In genomic region chr20:47502801-47503239, GRCh38 we compare ENCODE assay signal across 8 cellular contexts. TPM values are rescaled to one million over a fixed set of nuclear protein-coding genes. Genes with fewer than 3 reads are reported as not detected.
DNase-seq lines count a peak whose midpoint lies in the region; ATAC-seq, FAIRE-seq and TF ChIP-seq lines count a peak whose summit lies in the region.

No MANE protein-coding gene starts in this region.

- WGBS in K562 (ENCODE audit: insufficient coverage, low coverage, missing lambda C conversion rate): 1% methylated on average over 11 of the region's 11 CpGs

- TF ChIP-seq POLR2A in K562 (conservative IDR thresholded peaks at IDR 0.05): no peak

- peak overlapping the region; percentile 82 for H3K27ac ChIP-seq in K562 (ENCODE audit: extremely low read depth, low read depth, low read length)

- POLR2A ChIA-PET in K562 (lab: Yijun Ruan, JAX): interaction anchor here (0.5 to 4.2 kb wide), 10 partner anchors 10 to 1694 kb away, joined by 3 to 43 read pairs (median 4); no protein-coding TSS in a partner anchor

- H3K9me1 ChIP-seq in K562 (ENCODE audit: control insufficient read depth, insufficient read depth, low read length): no peaks in the 10 kb centered on the region

- peaks cover 6 to 8% of the 10 kb centered on the region in 2 experiments; a peak in 3 of 5 replicates for H3K4me1 ChIP-seq in K562 (replicated peaks in 1 of 2; ENCODE audit: control insufficient read depth in 2 of 2, insufficient read depth in 2 of 2, low read length in 2 of 2)

- peaks cover 54% of the 10 kb centered on the region for H3K4me1 Mint-ChIP-seq in stimulated activated effector memory CD8-positive, alpha-beta T cell treated with anti-CD3 and anti-CD28 coated beads, Interleukin-12 subunit alpha, Interleukin-12 subunit beta, amount 100 ng/mL, for 72 hours

- in situ Hi-C loops in ACHN (cut with HindIII; ENCODE audit: low pct_ligation_motif_present, low pct_unique_long_range_greater_than_20kb, low sequenced_read_pairs) (no loop called here), K562 (cut with MboI) (loop anchor here (10.0 kb wide), 1 partner anchor 122 kb away; no protein-coding TSS in a partner anchor)

- no TSS peak for BruUV-seq in K562 (replicated peaks; lab: Mats Ljungman, UMichigan)

- H3K36me3 Mint-ChIP-seq in stimulated activated effector memory CD8-positive, alpha-beta T cell treated with anti-CD3 and anti-CD28 coated beads, Interleukin-12 subunit alpha, Interleukin-12 subunit beta, amount 100 ng/mL, for 72 hours: peaks cover 58% of the 10 kb centered on the region

- ATAC-seq in K562: peak; percentile 8
- peak; percentile 53 for ATAC-seq in stimulated activated effector memory CD8-positive, alpha-beta T cell treated with anti-CD3 and anti-CD28 coated beads, Interleukin-12 subunit alpha, Interleukin-12 subunit beta, amount 100 ng/mL, for 72 hours
- no peak for ATAC-seq in HG02840 (IDR thresholded peaks at IDR 0.05; ENCODE audit: low FRiP score, unreplicated experiment)

- no peaks in the 10 kb centered on the region for H3K27me3 ChIP-seq in K562 (ENCODE audit: control insufficient read depth in 2 of 2, insufficient read depth in 2 of 2, low read length in 2 of 2)

- intact Hi-C loops in K562 (cut with micrococcal nuclease): loop anchor here (2.0 to 5.0 kb wide), 2 partner anchors 72 to 119 kb away; no protein-coding TSS in a partner anchor

- no peaks in the 10 kb centered on the region for H3K9me3 Mint-ChIP-seq in stimulated activated effector memory CD8-positive, alpha-beta T cell treated with anti-CD3 and anti-CD28 coated beads, Interleukin-12 subunit alpha, Interleukin-12 subunit beta, amount 100 ng/mL, for 72 hours

- peak overlapping the region; percentile 91 to 98 for H3K9ac ChIP-seq in K562 (ENCODE audit: insufficient read depth in 1 of 2, low read depth in 2 of 2, low read length in 2 of 2)

- CTCF ChIA-PET in K562 (lab: Yijun Ruan, JAX; ENCODE audit: low intra/inter-chr PET ratio): no interaction called here

- DNase-seq in ACHN (peak; percentile 26), GM12865 (ENCODE audit: low read depth) (peak; percentile 74), NOMO-1 (lab: John Stamatoyannopoulos, UW; ENCODE audit: unreplicated experiment in 2 of 2) (peak; percentile 78 to 95), K562 (ENCODE audit: extremely low read depth in 1 of 4, low spot score in 3 of 4) (peak in 2 of 4 experiments; percentile 35 to 37), iris pigment epithelial cell (ENCODE audit: low read depth) (peak; percentile 45), D721Med (ENCODE audit: insufficient read length, low spot score) (no peak)
- DNase-seq in stimulated activated effector memory CD8-positive, alpha-beta T cell treated with anti-CD3 and anti-CD28 coated beads, Interleukin-12 subunit alpha, Interleukin-12 subunit beta, amount 100 ng/mL, for 72 hours (ENCODE audit: low spot score in 2 of 2): no peak

- 0 out of 4 replicates have a peak, but pooled peaks of 1 of the 2 experiments have one; percentile 6 for TF ChIP-seq RAD21 in K562 (CRISPR knock-in tag; conservative IDR thresholded peaks at IDR 0.05 in 1 of 2, IDR thresholded peaks at IDR 0.05 in 1 of 2)

- H4K20me1 ChIP-seq in K562 (replicated peaks; ENCODE audit: control insufficient read depth, insufficient read depth, low read length): no peaks in the 10 kb centered on the region; the same call in 1 of the 2 replicates

- H3K36me3 ChIP-seq in K562 (ENCODE audit: control insufficient read depth, insufficient read depth, low read length): no peaks in the 10 kb centered on the region

- peaks cover 70% of the 10 kb centered on the region for H3K79me2 ChIP-seq in K562 (ENCODE audit: control insufficient read depth, insufficient read depth, low read length)

- H3K4me3 Mint-ChIP-seq in stimulated activated effector memory CD8-positive, alpha-beta T cell treated with anti-CD3 and anti-CD28 coated beads, Interleukin-12 subunit alpha, Interleukin-12 subunit beta, amount 100 ng/mL, for 72 hours: peak overlapping the region; percentile 96

- FAIRE-seq in K562 (lab: Jason Lieb, UNC): peak; percentile 15
- FAIRE-seq in D721Med (lab: Jason Lieb, UNC): no peak

- H3K4me3 ChIP-seq in GM12865 (ENCODE audit: low read depth, low read length) (peak overlapping the region; percentile 89), K562 (peak overlapping the region; percentile 98)

- peak overlapping the region; percentile 88 for H3K4me2 ChIP-seq in K562 (ENCODE audit: insufficient read depth, low read length)

- TF ChIP-seq CTCF in GM12865 (IDR thresholded peaks at IDR 0.05; ENCODE audit: insufficient read depth, low read depth, low read length, missing control alignments) (no peak), K562 (IDR thresholded peaks at IDR 0.05 in 2 of 3, conservative IDR thresholded peaks at IDR 0.05 in 1 of 3; ENCODE audit: insufficient read depth in 2 of 3, low read depth in 1 of 3, low read length in 3 of 3) (no peak), D721Med (IDR thresholded peaks at IDR 0.05; ENCODE audit: insufficient read depth, missing control alignments) (no peak)

- peak overlapping the region; percentile 85; the same call in 1 of the 2 replicates for H2AFZ ChIP-seq in K562 (ENCODE audit: low read depth, low read length)

- peak overlapping the region; percentile 98 for H3K27ac Mint-ChIP-seq in stimulated activated effector memory CD8-positive, alpha-beta T cell treated with anti-CD3 and anti-CD28 coated beads, Interleukin-12 subunit alpha, Interleukin-12 subunit beta, amount 100 ng/mL, for 72 hours

- TF ChIP-seq EP300 in K562 (IDR thresholded peaks at IDR 0.05; ENCODE audit: low read length): no peak

- no peaks in the 10 kb centered on the region for H3K9me3 ChIP-seq in K562 (replicated peaks; ENCODE audit: control insufficient read depth, insufficient read depth, low read depth, low read length)

TF ChIP-seq in K562, 482 proteins besides CTCF, POLR2A, EP300 and RAD21 (continues in another document):
- TF ChIP-seq BHLHE40 (IDR thresholded peaks at IDR 0.05; ENCODE audit: low read length): no peak
- TF ChIP-seq BACH1 (tag; IDR thresholded peaks at IDR 0.05): no peak
- peak; percentile 80 for TF ChIP-seq EWSR1 (IDR thresholded peaks at IDR 0.05; ENCODE audit: borderline replicate concordance, low read depth, partially characterized antibody)
- no peak for TF ChIP-seq MAFG (tag; conservative IDR thresholded peaks at IDR 0.05)
- peak in 1 of 2 experiments; percentile 35; a peak in 1 of 4 replicates for TF ChIP-seq HDAC1 (IDR thresholded peaks at IDR 0.05)
- TF ChIP-seq, protein P1, sequence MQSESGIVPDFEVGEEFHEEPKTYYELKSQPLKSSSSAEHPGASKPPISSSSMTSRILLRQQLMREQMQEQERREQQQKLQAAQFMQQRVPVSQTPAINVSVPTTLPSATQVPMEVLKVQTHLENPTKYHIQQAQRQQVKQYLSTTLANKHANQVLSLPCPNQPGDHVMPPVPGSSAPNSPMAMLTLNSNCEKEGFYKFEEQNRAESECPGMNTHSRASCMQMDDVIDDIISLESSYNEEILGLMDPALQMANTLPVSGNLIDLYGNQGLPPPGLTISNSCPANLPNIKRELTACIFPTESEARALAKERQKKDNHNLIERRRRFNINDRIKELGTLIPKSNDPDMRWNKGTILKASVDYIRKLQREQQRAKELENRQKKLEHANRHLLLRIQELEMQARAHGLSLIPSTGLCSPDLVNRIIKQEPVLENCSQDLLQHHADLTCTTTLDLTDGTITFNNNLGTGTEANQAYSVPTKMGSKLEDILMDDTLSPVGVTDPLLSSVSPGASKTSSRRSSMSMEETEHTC (IDR thresholded peaks at IDR 0.05): no peak
- no peak for TF ChIP-seq CEBPG (CRISPR knock-in tag; IDR thresholded peaks at IDR 0.05)
- TF ChIP-seq CEBPG (tag; conservative IDR thresholded peaks at IDR 0.05 in 1 of 2, IDR thresholded peaks at IDR 0.05 in 1 of 2): 0 out of 4 replicates have a peak, but pooled peaks of 1 of the 2 experiments have one; percentile 17
- 0 out of 2 replicates have a peak, but pooled peaks have one; percentile 8 for TF ChIP-seq NBN (IDR thresholded peaks at IDR 0.05; ENCODE audit: low read depth)
- 0 out of 2 replicates have a peak, but pooled peaks have one; percentile 61 for TF ChIP-seq GATAD2A (IDR thresholded peaks at IDR 0.05)
- TF ChIP-seq, protein P2, sequence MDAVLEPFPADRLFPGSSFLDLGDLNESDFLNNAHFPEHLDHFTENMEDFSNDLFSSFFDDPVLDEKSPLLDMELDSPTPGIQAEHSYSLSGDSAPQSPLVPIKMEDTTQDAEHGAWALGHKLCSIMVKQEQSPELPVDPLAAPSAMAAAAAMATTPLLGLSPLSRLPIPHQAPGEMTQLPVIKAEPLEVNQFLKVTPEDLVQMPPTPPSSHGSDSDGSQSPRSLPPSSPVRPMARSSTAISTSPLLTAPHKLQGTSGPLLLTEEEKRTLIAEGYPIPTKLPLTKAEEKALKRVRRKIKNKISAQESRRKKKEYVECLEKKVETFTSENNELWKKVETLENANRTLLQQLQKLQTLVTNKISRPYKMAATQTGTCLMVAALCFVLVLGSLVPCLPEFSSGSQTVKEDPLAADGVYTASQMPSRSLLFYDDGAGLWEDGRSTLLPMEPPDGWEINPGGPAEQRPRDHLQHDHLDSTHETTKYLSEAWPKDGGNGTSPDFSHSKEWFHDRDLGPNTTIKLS (IDR thresholded peaks at IDR 0.05; ENCODE audit: borderline replicate concordance, low read depth): 0 out of 2 replicates have a peak, but pooled peaks have one; percentile 25

RNA-seq across cellular contexts. Expression of gene NCOA3, which starts 1.1 kb away (rescaled TPM):
- total RNA-seq in K562 (2011; cell fraction: chromatin; rRNA removed; ENCODE audit: low replicate concordance): 42.2 and 88.7 TPM in 2 replicates
- total RNA-seq in K562 (2011; cell fraction: nucleolus; rRNA removed): 19.5 and 23.2 TPM in 2 replicates
- total RNA-seq in K562 (2011; cell fraction: nucleoplasm; rRNA removed): 36.6 and 49.6 TPM in 2 replicates
- 12.1 and 12.4 TPM in 2 replicates for total RNA-seq in K562 (2014; rRNA removed)
- total RNA-seq in K562 (2014; rRNA removed; fragmentation: Illumina TruSeq; extraction: Trizol): 16.1 and 19.6 TPM in 2 replicates
- 17.1 and 17.2 TPM in 2 replicates for total RNA-seq in K562 (2015; rRNA removed; fragmentation: Illumina TruSeq; extraction: Trizol)
- 15.3 and 17.0 TPM in 2 replicates for total RNA-seq in K562 (2021)
- polyA plus RNA-seq in K562 (2011; rRNA removed): 24.3 and 24.7 TPM in 2 replicates
- polyA plus RNA-seq in K562 (2011; cell fraction: cytosol; rRNA removed): 11.6 and 17.3 TPM in 2 replicates
- polyA plus RNA-seq in K562 (2011; cell fraction: nucleus; rRNA removed): 34.8 and 45.8 TPM in 2 replicates
- polyA plus RNA-seq in K562 (2012): 9.0 and 14.7 TPM in 2 replicates
- 12.5 and 14.4 TPM in 2 replicates for polyA plus RNA-seq in K562 (2014; fragmentation: Illumina TruSeq; extraction: Trizol)
- polyA plus RNA-seq in K562 (2014; fragmentation: Nextera tagmentation; extraction: Ambion mirVana): 1 to 10 TPM; 3.2 to 4.7 TPM
- polyA plus RNA-seq in K562 (2014; rRNA removed): 11.6 and 12.2 TPM in 2 replicates
- 37.1 and 46.6 TPM in 2 replicates for polyA minus RNA-seq in K562 (2011; rRNA and poly(A)+ RNA removed)
- 16.8 and 20.7 TPM in 2 replicates for polyA minus RNA-seq in K562 (2011; cell fraction: cytosol; rRNA and poly(A)+ RNA removed)
- polyA minus RNA-seq in K562 (2011; cell fraction: nucleus; rRNA and poly(A)+ RNA removed): 13.1 and 32.8 TPM in 2 replicates

Comparison
In these comparisons a context has a peak if more than half of its experiments do, and no peak if none do; other contexts are left out.
1. DNase-seq: peak in ACHN (single experiment), GM12865 (single experiment), NOMO-1 (2 of 2) and iris pigment epithelial cell (single experiment); none in stimulated activated effector memory CD8-positive, alpha-beta T cell treated with anti-CD3 and anti-CD28 coated beads, Interleukin-12 subunit alpha, Interleukin-12 subunit beta, amount 100 ng/mL, for 72 hours (0 of 2) and D721Med (single experiment).